ENCODE assay signal across 9 cellular contexts in genomic region chr3:134299185-134299887, GRCh38. TPM values are rescaled to one million over a fixed set of nuclear protein-coding genes. Genes with fewer than 3 reads are reported as not detected.
DNase-seq lines count a peak whose midpoint lies in the region; ATAC-seq and TF ChIP-seq lines count a peak whose summit lies in the region.
"Had no signal": no experiment of that assay in that cellular context is flagged by ENCODE, and none has a peak within 500 bp of the region (broad histone marks: within the 10 kb centered on the region; RNA-seq: fewer than 3 reads in every experiment).

No MANE protein-coding gene starts in this region.

- peaks cover 5% of the 10 kb centered on the region for H3K4me1 ChIP-seq in DND-41 (ENCODE audit: insufficient read depth, low read length)
- H3K4me1 ChIP-seq in colonic mucosa = no peaks in the 10 kb centered on the region

- H3K27me3 ChIP-seq in DND-41 (ENCODE audit: insufficient read depth, low read length, poor library complexity) (no peaks in the 10 kb centered on the region), colonic mucosa (no peaks in the 10 kb centered on the region)
- H3K27me3 ChIP-seq: SJCRH30 had no signal

- no peaks in the 10 kb centered on the region for H3K79me2 ChIP-seq in DND-41 (ENCODE audit: insufficient read depth, low read length)

- peak; percentile 62 for ATAC-seq in DND-41 (ENCODE audit: insufficient read depth, low read depth)

- no peaks in the 10 kb centered on the region for H4K20me1 ChIP-seq in DND-41 (ENCODE audit: insufficient read depth, low read length)

- intact Hi-C loops in colonic mucosa (cut with DNase I) = loop anchor here (5.0 kb wide), 1 partner anchor 87 kb away; no protein-coding TSS in a partner anchor

- H3K27me3 Mint-ChIP-seq in neural crest cell (ENCODE audit: low read depth) = no peaks in the 10 kb centered on the region

- no peak overlapping the region for H3K27ac ChIP-seq in DND-41 (ENCODE audit: low read length)
- peak overlapping the region; percentile 36 for H3K27ac ChIP-seq in colonic mucosa
- H3K27ac ChIP-seq: SJCRH30 had no signal

- H3K9me3 ChIP-seq in DND-41 (ENCODE audit: insufficient read depth, low read length, severe bottlenecking) (no peaks in the 10 kb centered on the region), colonic mucosa (no peaks in the 10 kb centered on the region)
- H3K9me3 ChIP-seq: SJCRH30 had no signal

- H3K27ac Mint-ChIP-seq in neural crest cell (ENCODE audit: unreplicated experiment) = no peak overlapping the region

- H3K36me3 ChIP-seq in DND-41 (ENCODE audit: insufficient read depth, low read length) (no peaks in the 10 kb centered on the region), colonic mucosa (no peaks in the 10 kb centered on the region)
- H3K36me3 ChIP-seq: SJCRH30 had no signal

- H3K4me3 ChIP-seq in DND-41 (ENCODE audit: low read depth in 1 of 2, low read length in 2 of 2) (no peak overlapping the region), LNCaP clone FGC (ENCODE audit: low read depth, low read length) (no peak overlapping the region), colonic mucosa (no peak overlapping the region)
- H3K4me3 ChIP-seq: SJCRH30 had no signal

- no peak overlapping the region for H3K9ac ChIP-seq in DND-41 (ENCODE audit: low read depth, low read length)
- peak overlapping the region in 1 of 2 donors; percentile 56 for H3K9ac ChIP-seq in colonic mucosa (ENCODE audit: low read depth in 2 of 2, low read length in 2 of 2)

- H3K4me3 Mint-ChIP-seq in neural crest cell = no peak overlapping the region

- H3K4me2 ChIP-seq in DND-41 (ENCODE audit: insufficient read depth, low read length) = no peak overlapping the region

- H3K4me1 Mint-ChIP-seq in neural crest cell = peaks cover 8% of the 10 kb centered on the region

- peaks cover 3% of the 10 kb centered on the region for H3K36me3 Mint-ChIP-seq in neural crest cell (ENCODE audit: low read depth)

- H3K9me3 Mint-ChIP-seq in neural crest cell = peaks cover 6% of the 10 kb centered on the region

- TF ChIP-seq CTCF in DND-41 (IDR thresholded peaks at IDR 0.05; ENCODE audit: borderline replicate concordance, extremely low read depth, low read length, poor library complexity, severe bottlenecking) (peak; percentile 31), LNCaP clone FGC (IDR thresholded peaks at IDR 0.05; ENCODE audit: control insufficient read depth, extremely low read depth, insufficient read depth) (peak; percentile 56), colonic mucosa (IDR thresholded peaks at IDR 0.05) (peak; percentile 12), neural crest cell (conservative IDR thresholded peaks at IDR 0.05) (peak; percentile 50)

- DNase-seq in DND-41 (no peak), LNCaP clone FGC (ENCODE audit: low read depth) (no peak), colonic mucosa (no peak), neural crest cell (ENCODE audit: low read depth, low spot score) (no peak), occipital lobe (lab: John Stamatoyannopoulos, UW) (no peak), OCI-M2 (lab: John Stamatoyannopoulos, UW; ENCODE audit: unreplicated experiment) (no peak)
- no peak for DNase-seq in stimulated activated CD4-positive, alpha-beta T cell treated with anti-CD3 and anti-CD28 coated beads, Interleukin-1b, Interleukin-23, amount 100 ng/mL, for 48 hours
- DNase-seq in activated CD4-positive, CD25-positive, alpha-beta regulatory T cell (lab: John Stamatoyannopoulos, UW) = no peak

- H2AFZ ChIP-seq in DND-41 (ENCODE audit: low read depth, low read length) = no peak overlapping the region

RNA-seq across cellular contexts. Expression of gene RYK, which starts 48.7 kb away (rescaled TPM):
- total RNA-seq in colonic mucosa = 10 to 100 TPM; 30.7 to 40.6 TPM
- total RNA-seq in neural crest cell = 56.1 and 57.4 TPM in 2 replicates
- total RNA-seq in occipital lobe = 136 TPM
